ENCODE assay signal across 8 cellular contexts in genomic region chr12:92146497-92146828, GRCh38. TPM values are rescaled to one million over a fixed set of nuclear protein-coding genes. Genes with fewer than 3 reads are reported as not detected.
DNase-seq lines count a peak whose midpoint lies in the region; ATAC-seq and TF ChIP-seq lines count a peak whose summit lies in the region.

No MANE protein-coding gene starts in this region.

- H3K27ac Mint-ChIP-seq in osteocyte (ENCODE audit: unreplicated experiment) = peak overlapping the region; percentile 97

- no peak for TF ChIP-seq CTCF in osteocyte (IDR thresholded peaks at IDR 0.05)

- H3K4me1 ChIP-seq in endocrine pancreas (ENCODE audit: control insufficient read depth, insufficient read depth, low read length) = no peaks in the 10 kb centered on the region

- no peaks in the 10 kb centered on the region for H3K9me3 ChIP-seq in endocrine pancreas (ENCODE audit: control insufficient read depth, low read length)

- peak overlapping the region; percentile 22 for H3K9ac ChIP-seq in endocrine pancreas (ENCODE audit: control insufficient read depth, insufficient read depth, low read length)

- peak overlapping the region; percentile 79 for H3K4me3 ChIP-seq in endocrine pancreas (ENCODE audit: control insufficient read depth, insufficient read depth, low read length)

- H3K36me3 Mint-ChIP-seq in osteocyte (ENCODE audit: unreplicated experiment) = peaks cover 26% of the 10 kb centered on the region

- no peak for ATAC-seq in HG03457 (IDR thresholded peaks at IDR 0.05; ENCODE audit: unreplicated experiment)
- ATAC-seq in GM19397 (IDR thresholded peaks at IDR 0.05; ENCODE audit: unreplicated experiment) = no peak

- DNase-seq in DMS53 (lab: John Stamatoyannopoulos, UW) = peak; percentile 77
- DNase-seq in NOMO-1 treated with DMSO at 0.1 percent for 48 hours (lab: John Stamatoyannopoulos, UW; ENCODE audit: unreplicated experiment) = peak; percentile 59
- DNase-seq in osteocyte (ENCODE audit: extremely low spot score, unreplicated experiment) = no peak
- DNase-seq in posterior cingulate gyrus = no peak
- DNase-seq in mesenteric fat pad (ENCODE audit: low spot score) = no peak

- no peaks in the 10 kb centered on the region for H3K27me3 ChIP-seq in endocrine pancreas (ENCODE audit: control insufficient read depth, insufficient read depth, low read length)

- intact Hi-C loops in posterior cingulate gyrus (cut with DNase I) = loop anchor here (5.0 kb wide), 1 partner anchor 426 kb away; no protein-coding TSS in a partner anchor

- peaks cover 39% of the 10 kb centered on the region for H3K4me1 Mint-ChIP-seq in osteocyte (ENCODE audit: unreplicated experiment)

- no peaks in the 10 kb centered on the region for H3K27me3 Mint-ChIP-seq in osteocyte (ENCODE audit: unreplicated experiment)

- H3K9me3 Mint-ChIP-seq in osteocyte (ENCODE audit: unreplicated experiment) = no peaks in the 10 kb centered on the region

- H3K36me3 ChIP-seq in endocrine pancreas (ENCODE audit: control insufficient read depth, insufficient read depth, low read length) = peaks cover 7% of the 10 kb centered on the region

- H3K4me3 Mint-ChIP-seq in osteocyte (ENCODE audit: unreplicated experiment) = peak overlapping the region; percentile 99

RNA-seq across cellular contexts. Expression of gene BTG1, which starts 0.8 kb away (rescaled TPM):
- total RNA-seq in osteocyte = 107 and 121 TPM in 2 replicates
- total RNA-seq in mesenteric fat pad = 97.2 TPM

Comparison
In these comparisons a context has a peak if more than half of its experiments do, and no peak if none do; other contexts are left out.
1. DNase-seq: peak in DMS53 (single experiment) and NOMO-1 treated with DMSO at 0.1 percent for 48 hours (single experiment); none in osteocyte (single experiment), posterior cingulate gyrus (0 of 10) and mesenteric fat pad (single experiment).